Comparison of ENCODE assay signal across 20 cellular contexts in the genomic region with DNA sequence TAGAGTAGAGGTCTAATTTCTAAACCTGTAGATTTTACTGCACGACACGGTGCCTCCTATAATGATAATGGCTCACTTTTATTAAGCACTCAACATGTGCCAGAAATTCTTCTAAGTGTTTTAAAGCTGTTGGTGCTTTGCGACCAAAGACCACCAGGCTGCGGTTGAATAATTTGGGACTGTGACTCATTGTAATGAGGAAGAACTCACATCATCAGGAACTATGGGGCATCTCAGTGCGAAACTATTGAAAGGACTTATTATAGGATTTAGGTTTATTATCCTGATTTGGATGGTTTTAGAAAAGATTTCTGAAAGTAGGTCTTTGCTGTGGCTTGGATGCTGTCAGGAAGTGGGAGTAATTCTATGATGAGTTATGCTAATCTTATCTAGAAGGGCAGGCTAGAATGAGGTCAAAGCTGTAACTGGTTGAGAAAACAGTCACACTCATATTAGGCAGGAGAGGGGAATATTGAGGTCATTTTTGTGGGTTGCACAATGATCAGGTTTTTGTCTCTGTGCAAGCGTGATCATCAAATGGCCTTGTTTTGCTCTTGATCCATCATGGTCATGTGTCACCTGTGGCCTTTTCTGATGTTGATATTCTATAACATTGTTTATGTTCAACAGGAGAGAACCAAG.
"Had no signal": no experiment of that assay in that cellular context is flagged by ENCODE, and none has a peak within 500 bp of the region (broad histone marks: within the 10 kb centered on the region; RNA-seq: fewer than 3 reads in every experiment).

No MANE protein-coding gene starts in this region.

- ATAC-seq: activated T-cell treated with anti-CD3 and anti-CD28 coated beads, Interleukin-2, amount 50 U/mL, for 72 hours; lower lobe of right lung; psoas muscle; right lobe of liver; stimulated activated effector memory CD8-positive, alpha-beta T cell treated with anti-CD3 and anti-CD28 coated beads, Interleukin-12 subunit alpha, Interleukin-12 subunit beta, amount 100 ng/mL, for 72 hours had no signal

- H3K4me3 Mint-ChIP-seq: activated T-cell treated with anti-CD3 and anti-CD28 coated beads, Interleukin-2, amount 50 U/mL, for 72 hours; dendritic cell treated with granulocyte-macrophage colony-stimulating factor and Interleukin-4, amounts not matched to agents 40 ng/mL and 50 ng/mL, for 4 days; neural crest cell; stimulated activated effector memory CD8-positive, alpha-beta T cell treated with anti-CD3 and anti-CD28 coated beads, Interleukin-12 subunit alpha, Interleukin-12 subunit beta, amount 100 ng/mL, for 72 hours; type B pancreatic cell had no signal

- H3K27me3 Mint-ChIP-seq: dendritic cell treated with granulocyte-macrophage colony-stimulating factor and Interleukin-4, amounts not matched to agents 40 ng/mL and 50 ng/mL, for 4 days; type B pancreatic cell had no signal

- H3K27me3 ChIP-seq: ascending aorta, esophagus squamous epithelium, right lobe of liver, stomach had no signal

- H3K36me3 Mint-ChIP-seq: stimulated activated effector memory CD8-positive, alpha-beta T cell treated with anti-CD3 and anti-CD28 coated beads, Interleukin-12 subunit alpha, Interleukin-12 subunit beta, amount 100 ng/mL, for 72 hours; type B pancreatic cell had no signal

- H3K27ac ChIP-seq: ascending aorta, esophagus squamous epithelium, lower lobe of right lung, ovary, psoas muscle, right lobe of liver, stomach had no signal

- H3K36me3 ChIP-seq: ascending aorta, esophagus squamous epithelium, lower lobe of right lung, ovary, right lobe of liver, stomach had no signal

- H3K9me3 Mint-ChIP-seq: neural crest cell, type B pancreatic cell had no signal

- H3K27ac Mint-ChIP-seq: activated T-cell treated with anti-CD3 and anti-CD28 coated beads, Interleukin-2, amount 50 U/mL, for 72 hours; dendritic cell treated with granulocyte-macrophage colony-stimulating factor and Interleukin-4, amounts not matched to agents 40 ng/mL and 50 ng/mL, for 4 days; stimulated activated effector memory CD8-positive, alpha-beta T cell treated with anti-CD3 and anti-CD28 coated beads, Interleukin-12 subunit alpha, Interleukin-12 subunit beta, amount 100 ng/mL, for 72 hours; type B pancreatic cell had no signal

- H3K4me1 ChIP-seq: esophagus squamous epithelium, lower lobe of right lung, psoas muscle, right lobe of liver, stomach had no signal

- H3K4me3 ChIP-seq: ascending aorta, esophagus squamous epithelium, lower lobe of right lung, ovary, psoas muscle, right lobe of liver, stomach had no signal

- H3K4me1 Mint-ChIP-seq: stimulated activated effector memory CD8-positive, alpha-beta T cell treated with anti-CD3 and anti-CD28 coated beads, Interleukin-12 subunit alpha, Interleukin-12 subunit beta, amount 100 ng/mL, for 72 hours had no signal

- DNase-seq: activated CD4-positive, alpha-beta T cell treated with anti-CD3 and anti-CD28 coated beads for 48 hours; activated CD4-positive, CD25-positive, alpha-beta regulatory T cell; activated CD8-positive, alpha-beta memory T cell treated with anti-CD3 and anti-CD28 coated beads, Interleukin-2, amount 50 U/mL, for 4 hours; activated effector memory CD4-positive, alpha-beta T cell treated with anti-CD3 and anti-CD28 coated beads, Interleukin-2, amount 50 U/mL, for 16 hours; activated naive CD4-positive, alpha-beta T cell treated with anti-CD3 and anti-CD28 coated beads, Interleukin-2, amount 50 U/mL, for 16 hours; activated T-cell treated with anti-CD3 and anti-CD28 coated beads, Interleukin-2, amount 50 U/mL, for 72 hours; effector CD8-positive, alpha-beta T cell; esophagus squamous epithelium; lower lobe of right lung; ovary; psoas muscle; right lobe of liver; stimulated activated CD4-positive, alpha-beta T cell treated with anti-CD3 and anti-CD28 coated beads, Interleukin-4, amount 100 ng/mL, for 24 hours; stomach; SW 1271 had no signal

- H3K9me3 ChIP-seq: ascending aorta, esophagus squamous epithelium, lower lobe of right lung, ovary, psoas muscle, right lobe of liver had no signal
